9 cellular contexts compared by ENCODE assay signal in genomic region chr15:95600367-95600766, GRCh38.
"Had no signal": no experiment of that assay in that cellular context is flagged by ENCODE, and none has a peak within 500 bp of the region (broad histone marks: within the 10 kb centered on the region; RNA-seq: fewer than 3 reads in every experiment).

No MANE protein-coding gene starts in this region.

- H3K9me3 ChIP-seq: HAP-1 had no signal

- H3K36me3 ChIP-seq: HAP-1 had no signal

- H3K4me1 ChIP-seq: HAP-1 had no signal

- DNase-seq: GM23248, GOT3, H7, IMR-90, KG1 had no signal

- H3K4me3 ChIP-seq: GM23248, HAP-1, K562 had no signal

- FAIRE-seq: HTR-8/SVneo, K562 had no signal

- ATAC-seq: HCT116, K562 had no signal

- H3K27ac ChIP-seq: GM23248 had no signal
